ENCODE assay signal across 17 cellular contexts in genomic region chr6:37985355-37985754, GRCh38.
DNase-seq lines count a peak whose midpoint lies in the region; ATAC-seq and TF ChIP-seq lines count a peak whose summit lies in the region.
"Had no signal": no experiment of that assay in that cellular context is flagged by ENCODE, and none has a peak within 500 bp of the region (broad histone marks: within the 10 kb centered on the region; RNA-seq: fewer than 3 reads in every experiment).

No MANE protein-coding gene starts in this region.

- H4K91ac ChIP-seq in IMR-90 (ENCODE audit: insufficient read depth, low read depth, low read length) = no peak overlapping the region

- H3K9me1 ChIP-seq in IMR-90 (ENCODE audit: insufficient read depth, low read length) = peaks cover 19% of the 10 kb centered on the region

- H3K27ac Mint-ChIP-seq in T-helper 17 cell = no peak overlapping the region
- H3K27ac Mint-ChIP-seq in activated T-helper 17 cell treated with anti-CD3 and anti-CD28 coated beads, Interleukin-2, amount 50 U/mL, for 72 hours = peak overlapping the region; percentile 66
- H3K27ac Mint-ChIP-seq: activated CD4-positive, alpha-beta memory T cell treated with anti-CD3 and anti-CD28 coated beads, Interleukin-2, amount 10 ng/mL, durations not matched to agents 7 days and 5 days; memory B cell had no signal

- no peak overlapping the region for H2BK120ac ChIP-seq in IMR-90 (ENCODE audit: low read depth, low read length)

- no peak overlapping the region for H3K4me2 ChIP-seq in IMR-90 (ENCODE audit: low read depth, low read length)
- H3K4me2 ChIP-seq: smooth muscle cell had no signal

- H3K4me3 Mint-ChIP-seq in T-helper 17 cell = no peak overlapping the region
- H3K4me3 Mint-ChIP-seq in activated T-helper 17 cell treated with anti-CD3 and anti-CD28 coated beads, Interleukin-2, amount 50 U/mL, for 72 hours = peak overlapping the region; percentile 34
- H3K4me3 Mint-ChIP-seq: activated CD4-positive, alpha-beta memory T cell treated with anti-CD3 and anti-CD28 coated beads, Interleukin-2, amount 10 ng/mL, durations not matched to agents 7 days and 5 days; memory B cell had no signal

- DNase-seq in IMR-90 (no peak), T-helper 17 cell (no peak), left ventricle myocardium inferior (no peak), left lung (no peak), mesenteric fat pad (ENCODE audit: low spot score) (no peak)
- DNase-seq in stimulated activated CD4-positive, alpha-beta T cell treated with anti-CD3 and anti-CD28 coated beads, TNF-alpha, amount 100 ng/mL, for 4 hours (ENCODE audit: low read depth in 3 of 3) = peak in 2 of 3 experiments; percentile 1 to 3
- DNase-seq: activated CD4-positive, alpha-beta memory T cell treated with anti-CD3 and anti-CD28 coated beads, Interleukin-2, amount 10 ng/mL, durations not matched to agents 7 days and 5 days; effector memory CD4-positive, alpha-beta T cell; foreskin keratinocyte; NCI-H1105 treated with DMSO at 0.1 percent for 48 hours; ovary; stomach had no signal

- WGBS in IMR-90 (ENCODE audit: extremely low coverage in 2 of 2, insufficient read length in 1 of 2), 2 experiments = no CpG with 5 or more reads among the region's 7 CpGs

- H3K18ac ChIP-seq in IMR-90 (ENCODE audit: low read depth, low read length) = no peak overlapping the region

- in situ Hi-C loops in IMR-90 (cut with MboI; ENCODE audit: low sequenced_read_pairs) = no loop called here

- H3K36me3 ChIP-seq in IMR-90 (ENCODE audit: control insufficient read depth, insufficient read depth, low read length) = no peaks in the 10 kb centered on the region
- no peaks in the 10 kb centered on the region for H3K36me3 ChIP-seq in left ventricle myocardium inferior
- H3K36me3 ChIP-seq in left lung = no peaks in the 10 kb centered on the region
- H3K36me3 ChIP-seq: ovary, stomach had no signal

- no peak overlapping the region for H4K5ac ChIP-seq in IMR-90 (ENCODE audit: low read depth, low read length)

- H3K4me3 ChIP-seq in IMR-90 (ENCODE audit: insufficient read depth, low read depth, low read length) (no peak overlapping the region), left ventricle myocardium inferior (no peak overlapping the region), left lung (no peak overlapping the region)
- H3K4me3 ChIP-seq: ovary, smooth muscle cell, stomach had no signal

- ATAC-seq in IMR-90 (ENCODE audit: low read depth) (no peak), T-helper 17 cell (peak; percentile 59), HG02571 (IDR thresholded peaks at IDR 0.05; ENCODE audit: unreplicated experiment) (no peak), left lung (no peak)
- peak; percentile 30 for ATAC-seq in activated T-helper 17 cell treated with anti-CD3 and anti-CD28 coated beads, Interleukin-2, amount 50 U/mL, for 72 hours (replicated peaks)
- ATAC-seq: foreskin keratinocyte, Panc1 had no signal

- no peak overlapping the region for H3K4ac ChIP-seq in IMR-90 (ENCODE audit: low read depth, low read length)

- TF ChIP-seq POLR2A in IMR-90 (IDR thresholded peaks at IDR 0.05; ENCODE audit: low read depth, low read length) = no peak

- H3K9me3 ChIP-seq in IMR-90 (ENCODE audit: control insufficient read depth, insufficient read depth, low read length) (no peaks in the 10 kb centered on the region), T-helper 17 cell (ENCODE audit: control insufficient read depth, low read length, poor library complexity, severe bottlenecking) (no peaks in the 10 kb centered on the region), left ventricle myocardium inferior (replicated peaks) (no peaks in the 10 kb centered on the region), left lung (no peaks in the 10 kb centered on the region)
- H3K9me3 ChIP-seq: ovary, stomach had no signal

- H2BK5ac ChIP-seq in IMR-90 (ENCODE audit: low read depth, low read length, poor library complexity, severe bottlenecking) = no peak overlapping the region

- H3K27ac ChIP-seq in IMR-90 (ENCODE audit: insufficient read depth, low read length) = no peak overlapping the region
- H3K27ac ChIP-seq in left ventricle myocardium inferior (replicated peaks) = no peak overlapping the region
- H3K27ac ChIP-seq in left lung = no peak overlapping the region
- H3K27ac ChIP-seq: foreskin keratinocyte, ovary, stomach had no signal

- H3K9me3 Mint-ChIP-seq in activated T-helper 17 cell treated with anti-CD3 and anti-CD28 coated beads, Interleukin-2, amount 50 U/mL, for 72 hours = no peaks in the 10 kb centered on the region
- H3K9me3 Mint-ChIP-seq: activated CD4-positive, alpha-beta memory T cell treated with anti-CD3 and anti-CD28 coated beads, Interleukin-2, amount 10 ng/mL, durations not matched to agents 7 days and 5 days; memory B cell had no signal

- no peak overlapping the region for H3K56ac ChIP-seq in IMR-90 (ENCODE audit: extremely low read depth, insufficient read depth, low read length)

- H4K8ac ChIP-seq in IMR-90 (ENCODE audit: low read depth in 2 of 2, low read length in 2 of 2) = no peak overlapping the region

- no peak overlapping the region for H2AFZ ChIP-seq in IMR-90 (replicated peaks; ENCODE audit: low read length, poor library complexity)

- H3K9ac ChIP-seq in IMR-90 (ENCODE audit: low read depth, low read length) = no peak overlapping the region

- TF ChIP-seq CTCF in IMR-90 (conservative IDR thresholded peaks at IDR 0.05; ENCODE audit: low read depth, low read length) (no peak), left ventricle myocardium inferior (IDR thresholded peaks at IDR 0.05; ENCODE audit: borderline replicate concordance) (no peak), left lung (IDR thresholded peaks at IDR 0.05) (no peak)

- dilution Hi-C loops in IMR-90 (cut with HindIII; ENCODE audit: low sequenced_read_pairs, unreplicated experiment) = no loop called here

- peaks cover 19% of the 10 kb centered on the region for H3K4me1 ChIP-seq in IMR-90 (ENCODE audit: control insufficient read depth, insufficient read depth, low read length)
- peaks cover 75% of the 10 kb centered on the region for H3K4me1 ChIP-seq in left ventricle myocardium inferior
- peaks cover 19 to 40% of the 10 kb centered on the region in 2 donors for H3K4me1 ChIP-seq in left lung

- TF ChIP-seq RAD21 in IMR-90 (IDR thresholded peaks at IDR 0.05; ENCODE audit: low read length) = no peak

- intact Hi-C loops in IMR-90 (cut with micrococcal nuclease) (no loop called here), left ventricle myocardium inferior (cut with micrococcal nuclease) (no loop called here), left lung (cut with DNase I) (no loop called here)

- H3K79me1 ChIP-seq in IMR-90 (ENCODE audit: low read depth in 1 of 2, low read length in 2 of 2) = peaks cover 41 to 93% of the 10 kb centered on the region in 2 experiments

- no peak overlapping the region for H2BK20ac ChIP-seq in IMR-90 (ENCODE audit: low read depth, low read length)

- peaks cover 91% of the 10 kb centered on the region for H4K20me1 ChIP-seq in IMR-90 (ENCODE audit: insufficient read depth, low read length)

- peaks cover 46% of the 10 kb centered on the region for H3K4me1 Mint-ChIP-seq in T-helper 17 cell
- H3K4me1 Mint-ChIP-seq in activated T-helper 17 cell treated with anti-CD3 and anti-CD28 coated beads, Interleukin-2, amount 50 U/mL, for 72 hours = peaks cover 43% of the 10 kb centered on the region

- no peak overlapping the region for H2AK9ac ChIP-seq in IMR-90 (replicated peaks; ENCODE audit: low read depth, low read length, poor library complexity)

- no peaks in the 10 kb centered on the region for H3K36me3 Mint-ChIP-seq in T-helper 17 cell (ENCODE audit: low read depth)
- H3K36me3 Mint-ChIP-seq in activated T-helper 17 cell treated with anti-CD3 and anti-CD28 coated beads, Interleukin-2, amount 50 U/mL, for 72 hours (ENCODE audit: low read depth) = no peaks in the 10 kb centered on the region
- H3K36me3 Mint-ChIP-seq: memory B cell had no signal

- H3K14ac ChIP-seq in IMR-90 (replicated peaks; ENCODE audit: low read depth, low read length) = no peak overlapping the region

- BruUV-seq in IMR-90 (replicated peaks; lab: Mats Ljungman, UMichigan) = no TSS peak

- CTCF ChIA-PET in IMR-90 (lab: Yijun Ruan, JAX) = no interaction called here

- no peaks in the 10 kb centered on the region for H3K27me3 Mint-ChIP-seq in T-helper 17 cell
- no peaks in the 10 kb centered on the region for H3K27me3 Mint-ChIP-seq in activated T-helper 17 cell treated with anti-CD3 and anti-CD28 coated beads, Interleukin-2, amount 50 U/mL, for 72 hours
- H3K27me3 Mint-ChIP-seq: activated CD4-positive, alpha-beta memory T cell treated with anti-CD3 and anti-CD28 coated beads, Interleukin-2, amount 10 ng/mL, durations not matched to agents 7 days and 5 days; memory B cell had no signal

- POLR2A ChIA-PET in IMR-90 (lab: Charles Lee; ENCODE audit: unreplicated experiment) = no interaction called here

- no peaks in the 10 kb centered on the region for H3K27me3 ChIP-seq in IMR-90 (ENCODE audit: control insufficient read depth, insufficient read depth, low read length)
- no peaks in the 10 kb centered on the region for H3K27me3 ChIP-seq in left ventricle myocardium inferior (ENCODE audit: low read depth)
- H3K27me3 ChIP-seq in left lung = no peaks in the 10 kb centered on the region
- H3K27me3 ChIP-seq: foreskin keratinocyte, ovary, stomach had no signal

- 0 out of 2 replicates have a peak overlapping the region, but pooled peaks have one; percentile 9 for H2AK5ac ChIP-seq in IMR-90 (ENCODE audit: low read depth, low read length)

- no peak overlapping the region for H3K23ac ChIP-seq in IMR-90 (ENCODE audit: low read depth, low read length)

- no peak overlapping the region for H2BK15ac ChIP-seq in IMR-90 (ENCODE audit: low read depth, low read length)

TF ChIP-seq in IMR-90, 13 proteins besides CTCF, POLR2A, EP300 and RAD21 (continues in another document):
- TF ChIP-seq NFE2L2 (IDR thresholded peaks at IDR 0.05; ENCODE audit: low read depth, low read length) (no peak), CHD1 (IDR thresholded peaks at IDR 0.05; ENCODE audit: low read depth, low read length) (no peak), SMC3 (IDR thresholded peaks at IDR 0.05; ENCODE audit: low read depth, low read length) (no peak), CEBPB (IDR thresholded peaks at IDR 0.05; ENCODE audit: low read depth, low read length) (no peak), MXI1 (IDR thresholded peaks at IDR 0.05; ENCODE audit: borderline replicate concordance, low read depth, low read length) (no peak), FOS (IDR thresholded peaks at IDR 0.05; ENCODE audit: low read depth, low read length) (no peak), BHLHE40 (IDR thresholded peaks at IDR 0.05; ENCODE audit: low read depth, low read length) (no peak), RFX5 (IDR thresholded peaks at IDR 0.05; ENCODE audit: low read depth, low read length) (no peak), MAZ (IDR thresholded peaks at IDR 0.05; ENCODE audit: borderline replicate concordance, low read depth, low read length) (no peak), USF2 (IDR thresholded peaks at IDR 0.05; ENCODE audit: low read depth, low read length) (no peak)

Comparison
In these comparisons a context has a peak if more than half of its experiments do, and no peak if none do; other contexts are left out.
1. ATAC-seq: peak in T-helper 17 cell (single experiment) and activated T-helper 17 cell treated with anti-CD3 and anti-CD28 coated beads, Interleukin-2, amount 50 U/mL, for 72 hours (single experiment); none in IMR-90 (single experiment), HG02571 (single experiment) and left lung (single experiment).
2. DNase-seq: peak in stimulated activated CD4-positive, alpha-beta T cell treated with anti-CD3 and anti-CD28 coated beads, TNF-alpha, amount 100 ng/mL, for 4 hours (2 of 3); none in IMR-90 (single experiment), T-helper 17 cell (0 of 3), left ventricle myocardium inferior (single experiment), left lung (0 of 2) and mesenteric fat pad (single experiment).